23 cellular contexts compared by ENCODE assay signal in the genomic region with DNA sequence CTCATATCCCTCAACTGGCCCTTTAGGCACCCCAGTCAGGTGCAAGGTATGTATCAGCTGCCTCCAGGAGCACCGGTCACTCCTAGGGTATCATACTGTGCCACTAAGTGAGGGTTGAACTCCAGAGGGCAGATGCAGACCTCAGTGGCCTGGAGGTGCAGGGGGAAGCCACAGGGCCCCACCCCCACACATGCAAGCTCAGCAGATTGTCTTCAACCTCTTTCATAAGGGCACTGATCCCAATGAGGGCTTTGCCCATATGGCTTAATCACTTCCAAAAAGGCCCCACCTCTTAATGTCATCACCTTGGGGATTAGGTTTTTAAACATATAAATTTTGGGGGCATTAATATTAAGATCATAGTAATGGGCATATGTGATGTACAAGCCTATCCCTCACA. TPM values are rescaled to one million over a fixed set of nuclear protein-coding genes. Genes with fewer than 3 reads are reported as not detected.
DNase-seq lines count a peak whose midpoint lies in the region; ATAC-seq, FAIRE-seq and TF ChIP-seq lines count a peak whose summit lies in the region.
"Had no signal": no experiment of that assay in that cellular context is flagged by ENCODE, and none has a peak within 500 bp of the region (broad histone marks: within the 10 kb centered on the region; RNA-seq: fewer than 3 reads in every experiment).

No MANE protein-coding gene starts in this region.

- H3K79me2 ChIP-seq in HepG2 (ENCODE audit: insufficient read depth, low read length) = no peaks in the 10 kb centered on the region

- H4K91ac ChIP-seq in IMR-90 (ENCODE audit: insufficient read depth, low read depth, low read length) (no peak overlapping the region), neuronal stem cell (ENCODE audit: low read depth, low read length, poor library complexity) (no peak overlapping the region)

- TF ChIP-seq RAD21 in IMR-90 (IDR thresholded peaks at IDR 0.05; ENCODE audit: low read length) (no peak), HepG2 (CRISPR knock-in tag; IDR thresholded peaks at IDR 0.05) (no peak)

- H3K14ac ChIP-seq in IMR-90 (replicated peaks; ENCODE audit: low read depth, low read length) = no peak overlapping the region
- H3K14ac ChIP-seq in neuronal stem cell (ENCODE audit: low read length) = no peak overlapping the region

- no peak overlapping the region for H2BK5ac ChIP-seq in IMR-90 (ENCODE audit: low read depth, low read length, poor library complexity, severe bottlenecking)
- H2BK5ac ChIP-seq in neuronal stem cell (ENCODE audit: low read length) = no peak overlapping the region

- H4K8ac ChIP-seq in IMR-90 (ENCODE audit: low read depth in 2 of 2, low read length in 2 of 2) = no peak overlapping the region
- H4K8ac ChIP-seq in neuronal stem cell (ENCODE audit: low read depth, low read length) = no peak overlapping the region

- H3K18ac ChIP-seq in IMR-90 (ENCODE audit: low read depth, low read length) (no peak overlapping the region), neuronal stem cell (ENCODE audit: low read length) (peak overlapping the region; percentile 78)

- no peaks in the 10 kb centered on the region for H3K27me3 ChIP-seq in IMR-90 (ENCODE audit: control insufficient read depth, insufficient read depth, low read length)
- H3K27me3 ChIP-seq in HepG2 (ENCODE audit: control insufficient read depth in 1 of 2, insufficient read depth in 2 of 2, low read length in 2 of 2) = no peaks in the 10 kb centered on the region
- peaks cover 0 to 4% (median 0%) of the 10 kb centered on the region in 3 experiments for H3K27me3 ChIP-seq in neuronal stem cell (ENCODE audit: control insufficient read depth in 3 of 3, insufficient read depth in 3 of 3, low read depth in 1 of 3, low read length in 3 of 3)
- H3K27me3 ChIP-seq: BLaER1 treated with 17β-estradiol and CSF1 and Interleukin-3, amounts not matched to agents 10 nM and 100 nM had no signal

- dilution Hi-C loops in IMR-90 (cut with HindIII; ENCODE audit: low sequenced_read_pairs, unreplicated experiment) = no loop called here

- ATAC-seq in IMR-90 (ENCODE audit: low read depth) = no peak
- no peak for ATAC-seq in HepG2
- no peak for ATAC-seq in left lobe of liver
- ATAC-seq in GM18861 (IDR thresholded peaks at IDR 0.05; ENCODE audit: unreplicated experiment) = no peak
- ATAC-seq: CD8-positive, alpha-beta T cell had no signal

- no peaks in the 10 kb centered on the region for H3K79me1 ChIP-seq in IMR-90 (ENCODE audit: low read depth in 1 of 2, low read length in 2 of 2)
- H3K79me1 ChIP-seq in neuronal stem cell (ENCODE audit: low read depth, low read length) = no peaks in the 10 kb centered on the region

- no peak for DNase-seq in IMR-90
- no peak for DNase-seq in HepG2 (ENCODE audit: low spot score)
- no peak for DNase-seq in neuronal stem cell (ENCODE audit: low spot score)
- DNase-seq in left lobe of liver (ENCODE audit: low spot score) = no peak
- no peak for DNase-seq in HTR-8/SVneo (ENCODE audit: insufficient read length, low spot score)
- no peak for DNase-seq in lower leg skin (ENCODE audit: low spot score in 2 of 2)
- DNase-seq: 8988T; AML-193; Caco-2; Calu3; CD4-positive, alpha-beta T cell; CD8-positive, alpha-beta T cell; DMS79 treated with DMSO at 0.1 percent for 48 hours; GF-D8 had no signal

- H3K27ac ChIP-seq in IMR-90 (ENCODE audit: insufficient read depth, low read length) (no peak overlapping the region), HepG2 (ENCODE audit: extremely low read length, insufficient read depth, low read length) (no peak overlapping the region), neuronal stem cell (replicated peaks; ENCODE audit: low read length) (no peak overlapping the region)
- H3K27ac ChIP-seq: BLaER1 treated with 17β-estradiol and CSF1 and Interleukin-3, amounts not matched to agents 10 nM and 100 nM; C4-2B had no signal

- in situ Hi-C loops in IMR-90 (cut with MboI; ENCODE audit: low sequenced_read_pairs) (no loop called here), HepG2 (cut with HindIII; ENCODE audit: extremely low pct_ligation_motif_present, low pct_unique_long_range_greater_than_20kb) (no loop called here)

- no peak overlapping the region for H2BK20ac ChIP-seq in IMR-90 (ENCODE audit: low read depth, low read length)

- H3K4me1 ChIP-seq in IMR-90 (ENCODE audit: control insufficient read depth, insufficient read depth, low read length) = no peaks in the 10 kb centered on the region
- peaks cover 91% of the 10 kb centered on the region for H3K4me1 ChIP-seq in HepG2 (ENCODE audit: insufficient read depth, low read length)
- H3K4me1 ChIP-seq in neuronal stem cell (ENCODE audit: control insufficient read depth in 2 of 2, insufficient read depth in 1 of 2, low read depth in 1 of 2, low read length in 2 of 2) = no peaks in the 10 kb centered on the region
- H3K4me1 ChIP-seq: BLaER1 treated with 17β-estradiol and CSF1 and Interleukin-3, amounts not matched to agents 10 nM and 100 nM had no signal

- no peaks in the 10 kb centered on the region for H4K20me1 ChIP-seq in IMR-90 (ENCODE audit: insufficient read depth, low read length)
- no peaks in the 10 kb centered on the region for H4K20me1 ChIP-seq in HepG2 (ENCODE audit: insufficient read depth, low read length)
- H4K20me1 ChIP-seq: BLaER1 treated with 17β-estradiol and CSF1 and Interleukin-3, amounts not matched to agents 10 nM and 100 nM had no signal

- H4K5ac ChIP-seq in IMR-90 (ENCODE audit: low read depth, low read length) = no peak overlapping the region

- no peak for TF ChIP-seq POLR2A in IMR-90 (IDR thresholded peaks at IDR 0.05; ENCODE audit: low read depth, low read length)
- TF ChIP-seq POLR2A in HepG2 (IDR thresholded peaks at IDR 0.05; ENCODE audit: insufficient read depth in 1 of 2, low read depth in 2 of 2, low read length in 2 of 2) = no peak
- TF ChIP-seq POLR2A in lower leg skin (IDR thresholded peaks at IDR 0.05) = no peak

- FAIRE-seq in HepG2 (lab: Jason Lieb, UNC) = no peak
- FAIRE-seq in HTR-8/SVneo (lab: Jason Lieb, UNC) = no peak
- FAIRE-seq: A204.1, D721Med, G401.6, GM12891 had no signal

- TF ChIP-seq EP300 in HepG2 (IDR thresholded peaks at IDR 0.05; ENCODE audit: low read depth in 2 of 2, low read length in 2 of 2) (no peak), HepG2 (CRISPR knock-in tag; IDR thresholded peaks at IDR 0.05; ENCODE audit: borderline replicate concordance) (no peak)

- BruUV-seq in IMR-90 (replicated peaks; lab: Mats Ljungman, UMichigan) (no TSS peak), HepG2 (replicated peaks; lab: Mats Ljungman, UMichigan) (no TSS peak)

- H3K9me3 ChIP-seq in IMR-90 (ENCODE audit: control insufficient read depth, insufficient read depth, low read length) = no peaks in the 10 kb centered on the region
- H3K9me3 ChIP-seq in HepG2 (ENCODE audit: low read length) = no peaks in the 10 kb centered on the region
- no peaks in the 10 kb centered on the region for H3K9me3 ChIP-seq in neuronal stem cell (replicated peaks in 1 of 2; ENCODE audit: control insufficient read depth in 2 of 2, insufficient read depth in 1 of 2, low read depth in 1 of 2, low read length in 2 of 2)
- H3K9me3 ChIP-seq: BLaER1 treated with 17β-estradiol and CSF1 and Interleukin-3, amounts not matched to agents 10 nM and 100 nM had no signal

- H2AK5ac ChIP-seq in IMR-90 (ENCODE audit: low read depth, low read length) (no peak overlapping the region), neuronal stem cell (ENCODE audit: low read depth, low read length) (no peak overlapping the region)

- no CpG with 5 or more reads among the region's 1 CpG for WGBS in IMR-90 (ENCODE audit: extremely low coverage in 2 of 2, insufficient read length in 1 of 2), 2 experiments
- WGBS in HepG2 (ENCODE audit: low lambda C conversion rate) = 45% methylated on average over 1 of the region's 1 CpG
- no CpG with 5 or more reads among the region's 1 CpG for WGBS in neuronal stem cell (ENCODE audit: extremely low coverage in 2 of 2, insufficient read length in 2 of 2, insufficient replicate concordance in 1 of 2), 2 donors
- WGBS in lower leg skin, 2 donors = 36 to 100% methylated on average over 1 of the region's 1 CpG

- no peak overlapping the region for H3K56ac ChIP-seq in IMR-90 (ENCODE audit: extremely low read depth, insufficient read depth, low read length)

- no peak overlapping the region for H3K4ac ChIP-seq in IMR-90 (ENCODE audit: low read depth, low read length)
- H3K4ac ChIP-seq in neuronal stem cell (ENCODE audit: low read length) = no peak overlapping the region

- H2BK12ac ChIP-seq in neuronal stem cell (ENCODE audit: low read length) = no peak overlapping the region

- intact Hi-C loops in IMR-90 (cut with micrococcal nuclease) (no loop called here), HepG2 (cut with micrococcal nuclease; ENCODE audit: unreplicated experiment) (no loop called here), lower leg skin (cut with DNase I; ENCODE audit: low total_unique reads) (no loop called here)

- no peak overlapping the region for H3K4me2 ChIP-seq in IMR-90 (ENCODE audit: low read depth, low read length)
- H3K4me2 ChIP-seq in HepG2 (ENCODE audit: low read depth, low read length) = no peak overlapping the region
- no peak overlapping the region for H3K4me2 ChIP-seq in neuronal stem cell (ENCODE audit: insufficient read depth, low read length, poor library complexity, severe bottlenecking)
- H3K4me2 ChIP-seq: BLaER1 treated with 17β-estradiol and CSF1 and Interleukin-3, amounts not matched to agents 10 nM and 100 nM had no signal

- no peak overlapping the region for H3K23ac ChIP-seq in IMR-90 (ENCODE audit: low read depth, low read length)
- H3K23ac ChIP-seq in neuronal stem cell (ENCODE audit: low read depth, low read length, poor library complexity) = peak overlapping the region; percentile 62

- no peak overlapping the region for H3K4me3 ChIP-seq in IMR-90 (ENCODE audit: insufficient read depth, low read depth, low read length)
- no peak overlapping the region for H3K4me3 ChIP-seq in HepG2 (replicated peaks in 1 of 3; ENCODE audit: insufficient read depth in 1 of 3, low read depth in 2 of 3, low read length in 3 of 3)
- H3K4me3 ChIP-seq in neuronal stem cell (ENCODE audit: low read length in 2 of 2) = peak overlapping the region in 1 of 2 donors; percentile 36
- no peak overlapping the region for H3K4me3 ChIP-seq in lower leg skin (ENCODE audit: low read depth, poor library complexity, severe bottlenecking)
- H3K4me3 ChIP-seq: BLaER1 treated with 17β-estradiol and CSF1 and Interleukin-3, amounts not matched to agents 10 nM and 100 nM had no signal

- H2AFZ ChIP-seq in IMR-90 (replicated peaks; ENCODE audit: low read length, poor library complexity) (no peak overlapping the region), HepG2 (ENCODE audit: low read length) (no peak overlapping the region), neuronal stem cell (ENCODE audit: low read length) (no peak overlapping the region)

- CTCF ChIA-PET in IMR-90 (lab: Yijun Ruan, JAX) (no interaction called here), HepG2 (lab: Yijun Ruan, JAX; ENCODE audit: low intra/inter-chr PET ratio, low total read pairs) (no interaction called here)

- TF ChIP-seq CTCF in IMR-90 (conservative IDR thresholded peaks at IDR 0.05; ENCODE audit: low read depth, low read length) = no peak
- no peak for TF ChIP-seq CTCF in HepG2 (CRISPR knock-in tag; IDR thresholded peaks at IDR 0.05)
- no peak for TF ChIP-seq CTCF in lower leg skin (IDR thresholded peaks at IDR 0.05)

- H3K9me1 ChIP-seq in IMR-90 (ENCODE audit: insufficient read depth, low read length) = no peaks in the 10 kb centered on the region

- H2BK15ac ChIP-seq in IMR-90 (ENCODE audit: low read depth, low read length) = no peak overlapping the region
- no peak overlapping the region for H2BK15ac ChIP-seq in neuronal stem cell (ENCODE audit: low read length)

- no peak overlapping the region for H2AK9ac ChIP-seq in IMR-90 (replicated peaks; ENCODE audit: low read depth, low read length, poor library complexity)

- H3K36me3 ChIP-seq in IMR-90 (ENCODE audit: control insufficient read depth, insufficient read depth, low read length) = no peaks in the 10 kb centered on the region
- H3K36me3 ChIP-seq in HepG2 (replicated peaks in 1 of 2; ENCODE audit: control insufficient read depth in 1 of 2, insufficient read depth in 2 of 2, low read length in 2 of 2) = no peaks in the 10 kb centered on the region
- no peaks in the 10 kb centered on the region for H3K36me3 ChIP-seq in neuronal stem cell (replicated peaks in 1 of 2; ENCODE audit: control insufficient read depth in 2 of 2, insufficient read depth in 2 of 2, low read length in 2 of 2)
- H3K36me3 ChIP-seq: BLaER1 treated with 17β-estradiol and CSF1 and Interleukin-3, amounts not matched to agents 10 nM and 100 nM had no signal

- H3K9ac ChIP-seq in IMR-90 (ENCODE audit: low read depth, low read length) = no peak overlapping the region
- no peak overlapping the region for H3K9ac ChIP-seq in HepG2 (ENCODE audit: insufficient read depth, low read depth, low read length)
- H3K9ac ChIP-seq in neuronal stem cell (ENCODE audit: low read depth, low read length, poor library complexity) = no peak overlapping the region
- H3K9ac ChIP-seq: BLaER1 treated with 17β-estradiol and CSF1 and Interleukin-3, amounts not matched to agents 10 nM and 100 nM had no signal

- POLR2A ChIA-PET in IMR-90 (lab: Charles Lee; ENCODE audit: unreplicated experiment) = no interaction called here
- POLR2A ChIA-PET in HepG2 (lab: Yijun Ruan, JAX) = interaction anchor here (1.2 to 1.6 kb wide), 3 partner anchors 9 to 32 kb away, joined by 3 to 4 read pairs (median 3); no protein-coding TSS in a partner anchor

- H2BK120ac ChIP-seq in IMR-90 (ENCODE audit: low read depth, low read length) (no peak overlapping the region), neuronal stem cell (ENCODE audit: low read depth, low read length) (no peak overlapping the region)

RNA-seq across cellular contexts. Expression of gene BAAT, which starts 28.2 kb away (rescaled TPM):
- total RNA-seq in IMR-90 (2012; rRNA removed) = under 0.01 TPM in 1 of 2 replicates, not detected in the other
- polyA plus RNA-seq in IMR-90 (2012; rRNA removed) = not detected in 2 replicates
- polyA plus RNA-seq in IMR-90 (2012; cell fraction: cytosol; rRNA removed) = not detected in 2 replicates
- polyA plus RNA-seq in IMR-90 (2012; cell fraction: nucleus; rRNA removed; ENCODE audit: low replicate concordance) = 0.02 and 0.09 TPM in 2 replicates
- total RNA-seq in HepG2 (2016; rRNA removed; fragmentation: Illumina TruSeq; extraction: Trizol) = 0.71 and 1.0 TPM in 2 replicates
- 0.20 and 0.26 TPM in 2 replicates for total RNA-seq in HepG2 (2016; cell fraction: cytosol; rRNA removed; fragmentation: Illumina TruSeq; extraction: Trizol; ENCODE audit: low read depth)
- total RNA-seq in HepG2 (2016; cell fraction: insoluble cytoplasmic fraction; rRNA removed; fragmentation: Illumina TruSeq; extraction: Trizol) = 0.45 and 0.77 TPM in 2 replicates
- 0.34 and 0.56 TPM in 2 replicates for total RNA-seq in HepG2 (2016; cell fraction: membrane; rRNA removed; fragmentation: Illumina TruSeq; extraction: Trizol)
- 0.78 and 0.97 TPM in 2 replicates for total RNA-seq in HepG2 (2016; cell fraction: nucleus; rRNA removed; fragmentation: Illumina TruSeq; extraction: Trizol)
- 7.9 and 11.2 TPM in 2 replicates for polyA plus RNA-seq in HepG2 (2011; rRNA removed)
- 3.9 and 10.6 TPM in 2 replicates for polyA plus RNA-seq in HepG2 (2011; cell fraction: cytosol; rRNA removed)
- 4.2 and 7.6 TPM in 2 replicates for polyA plus RNA-seq in HepG2 (2011; cell fraction: nucleus; rRNA removed)
- polyA plus RNA-seq in HepG2 (2012) = 26.8 and 34.2 TPM in 2 replicates
- 0.07 and 0.18 TPM in 2 replicates for polyA plus RNA-seq in HepG2 (2016; cell fraction: cytosol; fragmentation: Illumina TruSeq; extraction: Trizol; ENCODE audit: low read depth)
- 0.80 and 0.87 TPM in 2 replicates for polyA plus RNA-seq in HepG2 (2016; cell fraction: insoluble cytoplasmic fraction; fragmentation: Illumina TruSeq; extraction: Trizol; ENCODE audit: low read depth)
- polyA plus RNA-seq in HepG2 (2016; cell fraction: membrane; fragmentation: Illumina TruSeq; extraction: Trizol; ENCODE audit: low read depth) = 0.22 and 0.24 TPM in 2 replicates
- polyA plus RNA-seq in HepG2 (2016; cell fraction: nucleus; fragmentation: Illumina TruSeq; extraction: Trizol; ENCODE audit: insufficient read depth, low read depth) = 1.4 and 1.7 TPM in 2 replicates
- polyA minus RNA-seq in HepG2 (2011; rRNA and poly(A)+ RNA removed; ENCODE audit: low replicate concordance) = 0.05 and 7.3 TPM in 2 replicates
- polyA minus RNA-seq in HepG2 (2011; cell fraction: cytosol; rRNA and poly(A)+ RNA removed) = 5.0 and 10.0 TPM in 2 replicates
- 7.6 and 12.8 TPM in 2 replicates for polyA minus RNA-seq in HepG2 (2011; cell fraction: nucleus; rRNA and poly(A)+ RNA removed)
- 0.04 TPM for polyA plus RNA-seq in neuronal stem cell (2013, experiment 1 of 2)
- polyA plus RNA-seq in neuronal stem cell (2013, experiment 2 of 2) = 0.04 TPM
- 459 TPM for total RNA-seq in left lobe of liver
- total RNA-seq in lower leg skin = not detected
- total RNA-seq: B cell; CD4-positive, alpha-beta T cell; CD8-positive, alpha-beta T cell had no signal
- polyA plus RNA-seq: BJ had no signal

RNA-seq across cellular contexts. Expression of gene MRPL50, which starts 41.8 kb away (rescaled TPM):
- total RNA-seq in IMR-90 (2012; rRNA removed) (8.6 and 11.1 TPM in 2 replicates), HepG2 (2016; rRNA removed; fragmentation: Illumina TruSeq; extraction: Trizol) (70.0 and 107 TPM in 2 replicates), left lobe of liver (5.1 TPM), lower leg skin (1 to 10 TPM; 3.8 to 9.3 (median 7.5) TPM)
- polyA plus RNA-seq in IMR-90 (2012; rRNA removed) (6.4 and 7.5 TPM in 2 replicates), HepG2 (2011; rRNA removed) (30.0 and 37.1 TPM in 2 replicates)
- polyA plus RNA-seq in IMR-90 (2012; cell fraction: cytosol; rRNA removed) = 0.71 and 2.2 TPM in 2 replicates
- polyA plus RNA-seq in IMR-90 (2012; cell fraction: nucleus; rRNA removed; ENCODE audit: low replicate concordance) = 0.13 and 2.2 TPM in 2 replicates
- 21.0 and 24.1 TPM in 2 replicates for total RNA-seq in HepG2 (2016; cell fraction: cytosol; rRNA removed; fragmentation: Illumina TruSeq; extraction: Trizol; ENCODE audit: low read depth)
- total RNA-seq in HepG2 (2016; cell fraction: insoluble cytoplasmic fraction; rRNA removed; fragmentation: Illumina TruSeq; extraction: Trizol) = 68.9 and 116 TPM in 2 replicates
- total RNA-seq in HepG2 (2016; cell fraction: membrane; rRNA removed; fragmentation: Illumina TruSeq; extraction: Trizol) = 28.1 and 35.5 TPM in 2 replicates
- 39.6 and 40.3 TPM in 2 replicates for total RNA-seq in HepG2 (2016; cell fraction: nucleus; rRNA removed; fragmentation: Illumina TruSeq; extraction: Trizol)
- polyA plus RNA-seq in HepG2 (2011; cell fraction: cytosol; rRNA removed) = 12.7 and 22.1 TPM in 2 replicates
- polyA plus RNA-seq in HepG2 (2011; cell fraction: nucleus; rRNA removed) = 6.3 and 8.8 TPM in 2 replicates
- polyA plus RNA-seq in HepG2 (2012) = 35.5 and 51.6 TPM in 2 replicates
- polyA plus RNA-seq in HepG2 (2016; cell fraction: cytosol; fragmentation: Illumina TruSeq; extraction: Trizol; ENCODE audit: low read depth) = 9.9 and 11.7 TPM in 2 replicates
- 93.2 and 105 TPM in 2 replicates for polyA plus RNA-seq in HepG2 (2016; cell fraction: insoluble cytoplasmic fraction; fragmentation: Illumina TruSeq; extraction: Trizol; ENCODE audit: low read depth)
- polyA plus RNA-seq in HepG2 (2016; cell fraction: membrane; fragmentation: Illumina TruSeq; extraction: Trizol; ENCODE audit: low read depth) = 17.3 and 19.1 TPM in 2 replicates
- polyA plus RNA-seq in HepG2 (2016; cell fraction: nucleus; fragmentation: Illumina TruSeq; extraction: Trizol; ENCODE audit: insufficient read depth, low read depth) = 41.9 and 44.2 TPM in 2 replicates
- polyA minus RNA-seq in HepG2 (2011; rRNA and poly(A)+ RNA removed; ENCODE audit: low replicate concordance) = 2.7 and 4.1 TPM in 2 replicates
- polyA minus RNA-seq in HepG2 (2011; cell fraction: cytosol; rRNA and poly(A)+ RNA removed) = 6.6 and 7.6 TPM in 2 replicates
- 36.7 and 38.1 TPM in 2 replicates for polyA minus RNA-seq in HepG2 (2011; cell fraction: nucleus; rRNA and poly(A)+ RNA removed)
- polyA plus RNA-seq in neuronal stem cell (2013, experiment 1 of 2) = 21.2 TPM
- polyA plus RNA-seq in neuronal stem cell (2013, experiment 2 of 2) = 20.9 TPM

RNA-seq across cellular contexts. Expression of gene ZNF189, which starts 42.0 kb away (rescaled TPM):
- total RNA-seq in IMR-90 (2012; rRNA removed) (19.9 and 21.4 TPM in 2 replicates), HepG2 (2016; rRNA removed; fragmentation: Illumina TruSeq; extraction: Trizol) (50.0 and 65.4 TPM in 2 replicates), left lobe of liver (8.3 TPM), lower leg skin (10 to 100 TPM; 10.2 to 12.8 (median 11.5) TPM)
- polyA plus RNA-seq in IMR-90 (2012; rRNA removed) (3.7 and 5.9 TPM in 2 replicates), HepG2 (2011; rRNA removed) (7.9 and 8.4 TPM in 2 replicates)
- polyA plus RNA-seq in IMR-90 (2012; cell fraction: cytosol; rRNA removed) = 0.43 and 0.67 TPM in 2 replicates
- polyA plus RNA-seq in IMR-90 (2012; cell fraction: nucleus; rRNA removed; ENCODE audit: low replicate concordance) = 1.2 and 18.2 TPM in 2 replicates
- total RNA-seq in HepG2 (2016; cell fraction: cytosol; rRNA removed; fragmentation: Illumina TruSeq; extraction: Trizol; ENCODE audit: low read depth) = 8.6 and 10.3 TPM in 2 replicates
- total RNA-seq in HepG2 (2016; cell fraction: insoluble cytoplasmic fraction; rRNA removed; fragmentation: Illumina TruSeq; extraction: Trizol) = 48.2 and 65.9 TPM in 2 replicates
- 33.1 and 39.4 TPM in 2 replicates for total RNA-seq in HepG2 (2016; cell fraction: membrane; rRNA removed; fragmentation: Illumina TruSeq; extraction: Trizol)
- 46.2 and 50.3 TPM in 2 replicates for total RNA-seq in HepG2 (2016; cell fraction: nucleus; rRNA removed; fragmentation: Illumina TruSeq; extraction: Trizol)
- polyA plus RNA-seq in HepG2 (2011; cell fraction: cytosol; rRNA removed) = 2.8 and 5.5 TPM in 2 replicates
- polyA plus RNA-seq in HepG2 (2011; cell fraction: nucleus; rRNA removed) = 11.7 and 16.1 TPM in 2 replicates
- polyA plus RNA-seq in HepG2 (2012) = 23.9 and 31.6 TPM in 2 replicates
- polyA plus RNA-seq in HepG2 (2016; cell fraction: cytosol; fragmentation: Illumina TruSeq; extraction: Trizol; ENCODE audit: low read depth) = 3.4 and 3.7 TPM in 2 replicates
- 40.8 and 42.4 TPM in 2 replicates for polyA plus RNA-seq in HepG2 (2016; cell fraction: insoluble cytoplasmic fraction; fragmentation: Illumina TruSeq; extraction: Trizol; ENCODE audit: low read depth)
- polyA plus RNA-seq in HepG2 (2016; cell fraction: membrane; fragmentation: Illumina TruSeq; extraction: Trizol; ENCODE audit: low read depth) = 12.9 and 13.9 TPM in 2 replicates
- 52.8 and 60.4 TPM in 2 replicates for polyA plus RNA-seq in HepG2 (2016; cell fraction: nucleus; fragmentation: Illumina TruSeq; extraction: Trizol; ENCODE audit: insufficient read depth, low read depth)
- 2.2 and 6.6 TPM in 2 replicates for polyA minus RNA-seq in HepG2 (2011; rRNA and poly(A)+ RNA removed; ENCODE audit: low replicate concordance)
- 10.9 and 12.4 TPM in 2 replicates for polyA minus RNA-seq in HepG2 (2011; cell fraction: cytosol; rRNA and poly(A)+ RNA removed)
- 77.9 and 116 TPM in 2 replicates for polyA minus RNA-seq in HepG2 (2011; cell fraction: nucleus; rRNA and poly(A)+ RNA removed)
- 10.6 TPM for polyA plus RNA-seq in neuronal stem cell (2013, experiment 1 of 2)
- polyA plus RNA-seq in neuronal stem cell (2013, experiment 2 of 2) = 10.6 TPM

Comparison
In these comparisons a context has a peak if more than half of its experiments do, and no peak if none do; other contexts are left out.
1. RNA of gene BAAT, which starts 28.2 kb away (total RNA-seq): 459 TPM in left lobe of liver (single experiment); 0.20 to 1.0 TPM in HepG2, under 0.01 TPM in IMR-90 and not detected in lower leg skin; every median in the first group is over 100 times any median in the second.